In genomic region chr18:74940856-74941255, GRCh38 we compare ENCODE assay signal across 37 cellular contexts.
"Had no signal": no experiment of that assay in that cellular context is flagged by ENCODE, and none has a peak within 500 bp of the region (broad histone marks: within the 10 kb centered on the region; RNA-seq: fewer than 3 reads in every experiment).

No MANE protein-coding gene starts in this region.

- H3K4me3 Mint-ChIP-seq: activated B cell treated with CpG ODN at 0.5 μM for 24 hours; activated CD4-positive, alpha-beta memory T cell treated with anti-CD3 and anti-CD28 coated beads for 36 hours; activated CD8-positive, alpha-beta memory T cell treated with anti-CD3 and anti-CD28 coated beads, Interleukin-2, amount 10 ng/mL, durations not matched to agents 7 days and 5 days; activated naive CD8-positive, alpha-beta T cell treated with anti-CD3 and anti-CD28 coated beads for 36 hours; activated T-cell treated with anti-CD3 and anti-CD28 coated beads, Interleukin-2, amount 50 U/mL, for 72 hours; activated T-helper 17 cell treated with anti-CD3 and anti-CD28 coated beads, Interleukin-2, amount 50 U/mL, for 72 hours; T-helper 2 cell treated with Interferon-gamma antibody and Interleukin-4, amounts not matched to agents 5 μg/mL and 100 μg/mL, for 36 hours had no signal

- H3K9me3 ChIP-seq: SJCRH30 had no signal

- H3K9me3 Mint-ChIP-seq: activated B cell treated with CpG ODN at 0.5 μM for 24 hours; activated CD4-positive, alpha-beta memory T cell treated with anti-CD3 and anti-CD28 coated beads for 36 hours; activated naive CD8-positive, alpha-beta T cell treated with anti-CD3 and anti-CD28 coated beads for 36 hours; activated T-cell treated with anti-CD3 and anti-CD28 coated beads, Interleukin-2, amount 50 U/mL, for 72 hours; activated T-helper 17 cell treated with anti-CD3 and anti-CD28 coated beads, Interleukin-2, amount 50 U/mL, for 72 hours; T-helper 2 cell treated with Interferon-gamma antibody and Interleukin-4, amounts not matched to agents 5 μg/mL and 100 μg/mL, for 36 hours had no signal

- H3K27me3 ChIP-seq: brain microvascular endothelial cell, SJCRH30 had no signal

- H3K27me3 Mint-ChIP-seq: activated B cell treated with CpG ODN at 0.5 μM for 24 hours; activated CD4-positive, alpha-beta memory T cell treated with anti-CD3 and anti-CD28 coated beads for 36 hours; activated CD8-positive, alpha-beta memory T cell treated with anti-CD3 and anti-CD28 coated beads, Interleukin-2, amount 10 ng/mL, durations not matched to agents 7 days and 5 days; activated naive CD8-positive, alpha-beta T cell treated with anti-CD3 and anti-CD28 coated beads for 36 hours; activated T-helper 17 cell treated with anti-CD3 and anti-CD28 coated beads, Interleukin-2, amount 50 U/mL, for 72 hours had no signal

- ATAC-seq: activated CD8-positive, alpha-beta memory T cell treated with anti-CD3 and anti-CD28 coated beads, Interleukin-2, amount 10 ng/mL, durations not matched to agents 7 days and 5 days; activated T-cell treated with anti-CD3 and anti-CD28 coated beads, Interleukin-2, amount 50 U/mL, for 72 hours; activated T-helper 17 cell treated with anti-CD3 and anti-CD28 coated beads, Interleukin-2, amount 50 U/mL, for 72 hours; Panc1 had no signal

- H3K36me3 Mint-ChIP-seq: activated CD4-positive, alpha-beta memory T cell treated with anti-CD3 and anti-CD28 coated beads for 36 hours; activated naive CD8-positive, alpha-beta T cell treated with anti-CD3 and anti-CD28 coated beads for 36 hours had no signal

- H3K4me3 ChIP-seq: SJCRH30, SK-N-MC had no signal

- H3K27ac Mint-ChIP-seq: activated CD4-positive, alpha-beta memory T cell treated with anti-CD3 and anti-CD28 coated beads for 36 hours; activated CD8-positive, alpha-beta memory T cell treated with anti-CD3 and anti-CD28 coated beads, Interleukin-2, amount 10 ng/mL, durations not matched to agents 7 days and 5 days; activated naive CD8-positive, alpha-beta T cell treated with anti-CD3 and anti-CD28 coated beads for 36 hours; activated T-cell treated with anti-CD3 and anti-CD28 coated beads, Interleukin-2, amount 50 U/mL, for 72 hours; activated T-helper 17 cell treated with anti-CD3 and anti-CD28 coated beads, Interleukin-2, amount 50 U/mL, for 72 hours; T-helper 2 cell treated with Interferon-gamma antibody and Interleukin-4, amounts not matched to agents 5 μg/mL and 100 μg/mL, for 36 hours had no signal

- DNase-seq: activated B cell treated with CpG ODN at 0.5 μM for 24 hours; activated CD4-positive, alpha-beta memory T cell treated with anti-CD3 and anti-CD28 coated beads for 36 hours; activated CD4-positive, alpha-beta T cell treated with anti-CD3 and anti-CD28 coated beads for 4 hours; activated CD4-positive, alpha-beta T cell treated with anti-CD3 and anti-CD28 coated beads, Interleukin-2, amount 50 U/mL, for 1 hour; activated CD4-positive, CD25-positive, alpha-beta regulatory T cell treated with anti-CD3 and anti-CD28 coated beads, Interleukin-2, amount 50 U/mL, for 72 hours; activated CD8-positive, alpha-beta memory T cell treated with anti-CD3 and anti-CD28 coated beads for 24 hours; activated CD8-positive, alpha-beta memory T cell treated with anti-CD3 and anti-CD28 coated beads, Interleukin-2, amount 10 ng/mL, durations not matched to agents 7 days and 5 days; activated CD8-positive, alpha-beta memory T cell treated with anti-CD3 and anti-CD28 coated beads, Interleukin-2, amount 50 U/mL, for 48 hours; activated effector memory CD4-positive, alpha-beta T cell treated with anti-CD3 and anti-CD28 coated beads, Interleukin-2, amount 50 U/mL, for 16 hours; activated naive CD4-positive, alpha-beta T cell; activated naive CD4-positive, alpha-beta T cell treated with anti-CD3 and anti-CD28 coated beads, Interleukin-2, amount 50 U/mL, for 16 hours; activated naive CD8-positive, alpha-beta T cell treated with anti-CD3 and anti-CD28 coated beads for 36 hours; activated T-cell treated with anti-CD3 and anti-CD28 coated beads, Interleukin-2, amount 50 U/mL, for 72 hours; amniotic stem cell; aorta; brain microvascular endothelial cell; central memory CD4-positive, alpha-beta T cell; Kasumi-1; KG1; MM.1S; NCI-H1092 treated with DMSO at 0.1 percent for 48 hours; NCI-H146; NCI-H187; NCI-H2029 treated with DMSO at 0.1 percent for 48 hours; NCI-H2107; NCI-H2171 treated with DMSO at 0.1 percent for 48 hours; NCI-H226; NCI-H446 treated with DMSO at 0.1 percent for 48 hours; NCI-H524; NCI-H69; NCI-H82; SHP77; SJCRH30 had no signal

- H3K36me3 ChIP-seq: brain microvascular endothelial cell, SJCRH30 had no signal
